In the genomic region with DNA sequence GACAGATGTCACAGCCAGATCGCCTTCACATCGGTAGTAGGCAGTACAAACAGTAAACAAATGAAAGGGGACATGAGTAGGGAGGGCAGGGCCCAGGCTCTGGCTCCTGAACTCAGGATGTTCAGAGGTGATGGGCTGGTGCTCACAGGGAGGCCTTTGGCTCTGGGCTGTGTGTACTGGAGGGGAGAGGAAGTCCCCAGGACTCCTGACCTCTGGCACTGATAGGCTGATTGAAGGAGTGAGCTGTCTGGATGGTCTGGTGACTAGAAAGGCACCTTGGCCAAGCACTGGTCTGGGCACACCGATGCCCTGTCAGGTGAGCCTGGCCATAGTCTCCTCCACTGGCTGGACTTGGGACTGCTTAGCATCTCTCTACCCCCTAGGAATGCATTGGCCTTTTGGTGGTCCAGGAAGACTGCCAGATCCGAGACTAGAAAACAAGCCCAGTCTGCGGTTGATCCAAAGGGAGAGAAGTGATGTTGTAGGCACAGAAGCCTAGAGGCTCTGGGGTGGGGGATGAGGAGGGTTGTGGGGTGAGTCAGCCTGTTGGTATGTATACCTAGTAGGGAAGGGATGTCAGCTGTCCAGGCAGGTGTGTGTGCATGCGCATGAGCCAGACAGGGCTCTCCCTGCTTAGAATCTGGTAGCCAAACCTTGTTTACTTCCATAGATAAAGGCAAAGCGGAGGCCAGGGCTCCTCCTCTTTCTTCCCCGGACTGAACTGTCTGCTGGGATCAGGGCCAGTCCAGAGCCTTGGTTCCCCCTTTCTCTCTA, we compare ENCODE assay signal across 8 cellular contexts. TPM values are rescaled to one million over a fixed set of nuclear protein-coding genes. Genes with fewer than 3 reads are reported as not detected.
A peak's percentile ranks its signal among the peaks of the same experiment; 100 is the strongest.
DNase-seq lines count a peak whose midpoint lies in the region; ATAC-seq and TF ChIP-seq lines count a peak whose summit lies in the region.
"Had no signal": no experiment of that assay in that cellular context is flagged by ENCODE, and none has a peak within 500 bp of the region (broad histone marks: within the 10 kb centered on the region; RNA-seq: fewer than 3 reads in every experiment).

No MANE protein-coding gene starts in this region.

- no peak for DNase-seq in activated naive CD4-positive, alpha-beta T cell treated with anti-CD3 and anti-CD28 coated beads, Interleukin-2, amount 50 U/mL, for 16 hours
- DNase-seq in foreskin keratinocyte (peak; percentile 92 to 95), vagina (ENCODE audit: extremely low spot score in 2 of 2) (no peak), amygdala (lab: John Stamatoyannopoulos, UW) (no peak), BE2C (no peak)
- DNase-seq: GDM1 had no signal

- H3K9me3 ChIP-seq in vagina: no peaks in the 10 kb centered on the region
- H3K9me3 ChIP-seq in BE2C: no peaks in the 10 kb centered on the region

- H3K27me3 Mint-ChIP-seq in activated naive CD4-positive, alpha-beta T cell treated with anti-CD3 and anti-CD28 coated beads, Interleukin-2, amount 50 U/mL, for 24 hours: peaks cover 3% of the 10 kb centered on the region

- no peak for TF ChIP-seq POLR2A in vagina (IDR thresholded peaks at IDR 0.05)

- no peaks in the 10 kb centered on the region for H3K27me3 ChIP-seq in foreskin keratinocyte
- H3K27me3 ChIP-seq in vagina: no peaks in the 10 kb centered on the region
- peaks cover 22% of the 10 kb centered on the region for H3K27me3 ChIP-seq in BE2C

- H3K36me3 Mint-ChIP-seq in activated naive CD4-positive, alpha-beta T cell treated with anti-CD3 and anti-CD28 coated beads, Interleukin-2, amount 50 U/mL, for 24 hours: no peaks in the 10 kb centered on the region

- H3K4me1 ChIP-seq in foreskin keratinocyte (peaks cover 24% of the 10 kb centered on the region), vagina (peaks cover 34% of the 10 kb centered on the region), BE2C (peaks cover 4% of the 10 kb centered on the region; the same call in 1 of the 2 replicates)

- H3K4me3 ChIP-seq in vagina (peak overlapping the region; percentile 4 to 54), BE2C (ENCODE audit: low read depth, low read length) (no peak overlapping the region)

- no peaks in the 10 kb centered on the region for H3K36me3 ChIP-seq in vagina
- H3K36me3 ChIP-seq in BE2C: no peaks in the 10 kb centered on the region

- peaks cover 20% of the 10 kb centered on the region for H3K4me1 Mint-ChIP-seq in activated naive CD4-positive, alpha-beta T cell treated with anti-CD3 and anti-CD28 coated beads, Interleukin-2, amount 50 U/mL, for 24 hours

- H3K27ac ChIP-seq in foreskin keratinocyte (peak overlapping the region; percentile 67), vagina (peak overlapping the region; percentile 70)

- H3K27ac Mint-ChIP-seq in activated naive CD4-positive, alpha-beta T cell treated with anti-CD3 and anti-CD28 coated beads, Interleukin-2, amount 50 U/mL, for 24 hours: no peak overlapping the region

- peak overlapping the region; percentile 23 for H3K4me3 Mint-ChIP-seq in activated naive CD4-positive, alpha-beta T cell treated with anti-CD3 and anti-CD28 coated beads, Interleukin-2, amount 50 U/mL, for 24 hours

- no peak for TF ChIP-seq CTCF in foreskin keratinocyte (conservative IDR thresholded peaks at IDR 0.05)
- no peak for TF ChIP-seq CTCF in vagina (IDR thresholded peaks at IDR 0.05)
- no peak for TF ChIP-seq CTCF in BE2C (IDR thresholded peaks at IDR 0.05; ENCODE audit: low read depth, low read length)

- no peaks in the 10 kb centered on the region for H3K9me3 Mint-ChIP-seq in activated naive CD4-positive, alpha-beta T cell treated with anti-CD3 and anti-CD28 coated beads, Interleukin-2, amount 50 U/mL, for 24 hours

- intact Hi-C loops in vagina (cut with DNase I): no loop called here

- peak; percentile 83 for ATAC-seq in foreskin keratinocyte

RNA-seq across cellular contexts. Expression of gene SPINT1, which starts 1.9 kb away (rescaled TPM):
- total RNA-seq in foreskin keratinocyte (107 and 121 TPM in 2 replicates), vagina (80.3 TPM)
- 112 and 117 TPM in 2 replicates for polyA plus RNA-seq in foreskin keratinocyte
- polyA plus RNA-seq in BE2C (2012; ENCODE audit: insufficient read depth, insufficient read length, low read depth): 0.69 TPM

RNA-seq across cellular contexts. Expression of gene PPP1R14D, which starts 17.2 kb away (rescaled TPM):
- not detected in 2 replicates for total RNA-seq in foreskin keratinocyte
- not detected in 2 replicates for polyA plus RNA-seq in foreskin keratinocyte
- total RNA-seq in vagina: not detected
- not detected for polyA plus RNA-seq in BE2C (2012; ENCODE audit: insufficient read depth, insufficient read length, low read depth)
- total RNA-seq: dermis microvascular lymphatic vessel endothelial cell had no signal

RNA-seq across cellular contexts. Expression of gene RHOV, which starts 28.3 kb away (rescaled TPM):
- total RNA-seq in foreskin keratinocyte (0.17 and 0.18 TPM in 2 replicates), vagina (32.9 TPM)
- polyA plus RNA-seq in foreskin keratinocyte: 0.37 and 0.55 TPM in 2 replicates
- polyA plus RNA-seq in BE2C (2012; ENCODE audit: insufficient read depth, insufficient read length, low read depth): 0.34 TPM

RNA-seq across cellular contexts. Expression of gene DNAJC17, which starts 38.4 kb away (rescaled TPM):
- total RNA-seq in foreskin keratinocyte: 46.6 and 54.4 TPM in 2 replicates
- polyA plus RNA-seq in foreskin keratinocyte: 51.3 and 59.3 TPM in 2 replicates
- total RNA-seq in vagina: 14.0 TPM
- 63.6 TPM for polyA plus RNA-seq in BE2C (2012; ENCODE audit: insufficient read depth, insufficient read length, low read depth)

RNA-seq across cellular contexts. Expression of gene ZFYVE19, which starts 38.8 kb away (rescaled TPM):
- total RNA-seq in foreskin keratinocyte (26.8 and 29.7 TPM in 2 replicates), vagina (34.4 TPM)
- 31.9 and 34.5 TPM in 2 replicates for polyA plus RNA-seq in foreskin keratinocyte
- polyA plus RNA-seq in BE2C (2012; ENCODE audit: insufficient read depth, insufficient read length, low read depth): 9.9 TPM

Comparison
In these comparisons a context has a peak if more than half of its experiments do, and no peak if none do; other contexts are left out.
1. DNase-seq: peak in foreskin keratinocyte (2 of 2); none in activated naive CD4-positive, alpha-beta T cell treated with anti-CD3 and anti-CD28 coated beads, Interleukin-2, amount 50 U/mL, for 16 hours (single experiment), vagina (0 of 2), amygdala (0 of 56) and BE2C (single experiment).
2. RNA of gene RHOV, which starts 28.3 kb away (total RNA-seq): 32.9 TPM in vagina (single experiment); 0.17 to 0.18 TPM in foreskin keratinocyte; every median in the first group is over 10 times any median in the second.